21 cellular contexts compared by ENCODE assay signal in genomic region chr7:157514306-157514705, GRCh38.
"Had no signal": no experiment of that assay in that cellular context is flagged by ENCODE, and none has a peak within 500 bp of the region (broad histone marks: within the 10 kb centered on the region; RNA-seq: fewer than 3 reads in every experiment).

No MANE protein-coding gene starts in this region.

- ATAC-seq: heart right ventricle, left colon, lower lobe of right lung had no signal

- H3K4me1 Mint-ChIP-seq: activated B cell treated with CpG ODN at 0.5 μM for 24 hours had no signal

- DNase-seq: activated B cell treated with CpG ODN at 0.5 μM for 24 hours; activated CD4-positive, alpha-beta T cell treated with anti-CD3 and anti-CD28 coated beads for 4 hours; activated CD4-positive, alpha-beta T cell treated with anti-CD3 and anti-CD28 coated beads, Interleukin-2, amount 50 U/mL, for 48 hours; activated naive CD4-positive, alpha-beta T cell treated with anti-CD3 and anti-CD28 coated beads, Interleukin-2, amount 50 U/mL, for 16 hours; activated T-cell treated with anti-CD3 and anti-CD28 coated beads, Interleukin-2, amount 50 U/mL, for 24 hours; anterior cingulate cortex; dermis blood vessel endothelial cell; effector CD8-positive, alpha-beta T cell; erythroblast; foreskin fibroblast; heart right ventricle; left colon; lower lobe of right lung; naive B cell; stimulated activated CD4-positive, alpha-beta T cell treated with anti-CD3 and anti-CD28 coated beads, Interleukin-2, amount 100 ng/mL, for 48 hours; stimulated activated naive CD4-positive, alpha-beta T cell treated with Interleukin-2 at 50 U/mL for 16 hours; T1000 had no signal

- H3K4me1 ChIP-seq: heart right ventricle, lower lobe of right lung, upper lobe of left lung had no signal

- H3K36me3 Mint-ChIP-seq: brain, naive B cell had no signal

- H3K4me3 Mint-ChIP-seq: activated B cell treated with CpG ODN at 0.5 μM for 24 hours; activated T-cell treated with anti-CD3 and anti-CD28 coated beads, Interleukin-2, amount 50 U/mL, for 24 hours; brain; neural crest cell had no signal

- H3K9me3 ChIP-seq: lower lobe of right lung, upper lobe of left lung had no signal

- H3K27me3 ChIP-seq: upper lobe of left lung had no signal

- H3K9me3 Mint-ChIP-seq: activated T-cell treated with anti-CD3 and anti-CD28 coated beads, Interleukin-2, amount 50 U/mL, for 24 hours; neural crest cell had no signal

- H3K36me3 ChIP-seq: heart right ventricle, lower lobe of right lung, upper lobe of left lung had no signal

- H3K27ac Mint-ChIP-seq: activated B cell treated with CpG ODN at 0.5 μM for 24 hours; activated T-cell treated with anti-CD3 and anti-CD28 coated beads, Interleukin-2, amount 50 U/mL, for 24 hours; naive B cell; progenitor cell of endocrine pancreas had no signal

- H3K4me3 ChIP-seq: heart right ventricle, lower lobe of right lung, upper lobe of left lung had no signal

- H3K27ac ChIP-seq: heart right ventricle, lower lobe of right lung, upper lobe of left lung had no signal
